In genomic region chr12:93767524-93767863, GRCh38 we compare ENCODE assay signal across 1 cellular context.
A peak's percentile ranks its signal among the peaks of the same experiment; 100 is the strongest.
TF ChIP-seq lines count a peak whose summit lies in the region.

No MANE protein-coding gene starts in this region.

TF ChIP-seq in K562, 482 proteins besides CTCF, POLR2A, EP300 and RAD21 (continued from another document and continues in another):
- TF ChIP-seq ARID3B (CRISPR knock-in tag; IDR thresholded peaks at IDR 0.05; ENCODE audit: borderline replicate concordance) (no peak), ZNF384 (IDR thresholded peaks at IDR 0.05; ENCODE audit: low read depth, low read length) (no peak), SMARCC2 (IDR thresholded peaks at IDR 0.05; ENCODE audit: low read depth) (no peak), ZNF699 (CRISPR knock-in tag; IDR thresholded peaks at IDR 0.05; ENCODE audit: insufficient replicate concordance) (no peak), ZKSCAN8 (CRISPR knock-in tag; IDR thresholded peaks at IDR 0.05) (peak; percentile 29; the same call in 1 of the 2 replicates), HDAC6 (IDR thresholded peaks at IDR 0.05; ENCODE audit: low read depth, low read length) (no peak), ZNF232 (CRISPR knock-in tag; IDR thresholded peaks at IDR 0.05) (no peak), NR2F6 (CRISPR knock-in tag; IDR thresholded peaks at IDR 0.05) (no peak), NFXL1 (CRISPR knock-in tag; IDR thresholded peaks at IDR 0.05) (no peak), SRSF9 (IDR thresholded peaks at IDR 0.05; ENCODE audit: borderline replicate concordance, low read depth, low read length) (no peak), RNF219 (CRISPR knock-in tag; IDR thresholded peaks at IDR 0.05) (no peak), TRIM28 (IDR thresholded peaks at IDR 0.05) (no peak), PURB (CRISPR knock-in tag; IDR thresholded peaks at IDR 0.05; ENCODE audit: low read depth) (no peak), POLR2G (IDR thresholded peaks at IDR 0.05; ENCODE audit: low read depth, low read length) (no peak), MLLT1 (IDR thresholded peaks at IDR 0.05) (no peak), REST (CRISPR knock-in tag; IDR thresholded peaks at IDR 0.05; ENCODE audit: low read depth) (no peak), RFX5 (IDR thresholded peaks at IDR 0.05; ENCODE audit: low read depth, low read length) (no peak), TCFL5 (CRISPR knock-in tag; conservative IDR thresholded peaks at IDR 0.05) (no peak), HDGF (IDR thresholded peaks at IDR 0.05) (no peak), NFE2 (IDR thresholded peaks at IDR 0.05; ENCODE audit: low read depth) (no peak), ZNF79 (CRISPR knock-in tag; IDR thresholded peaks at IDR 0.05; ENCODE audit: low read depth) (no peak), ZNF124 (CRISPR knock-in tag; IDR thresholded peaks at IDR 0.05) (no peak), ZNF24 (IDR thresholded peaks at IDR 0.05) (no peak), C11orf30 (IDR thresholded peaks at IDR 0.05; ENCODE audit: low read depth) (peak; percentile 65; the same call in 1 of the 2 replicates), TCF3 (CRISPR knock-in tag; IDR thresholded peaks at IDR 0.05) (0 out of 2 replicates have a peak, but pooled peaks have one; percentile 0), RBM14 (IDR thresholded peaks at IDR 0.05; ENCODE audit: borderline replicate concordance, insufficient read depth, low read depth, low read length) (no peak), COPS2 (conservative IDR thresholded peaks at IDR 0.05) (no peak), BRF1 (IDR thresholded peaks at IDR 0.05; ENCODE audit: borderline replicate concordance, extremely low read depth, insufficient read length) (no peak), ZNF589 (CRISPR knock-in tag; IDR thresholded peaks at IDR 0.05; ENCODE audit: low read depth) (no peak), ZNF398 (CRISPR knock-in tag; IDR thresholded peaks at IDR 0.05) (no peak), ZNF444 (CRISPR knock-in tag; IDR thresholded peaks at IDR 0.05) (no peak), MECOM (CRISPR knock-in tag; IDR thresholded peaks at IDR 0.05) (no peak), PTTG1 (tag; IDR thresholded peaks at IDR 0.05; ENCODE audit: low read depth) (no peak), THAP12 (CRISPR knock-in tag; IDR thresholded peaks at IDR 0.05) (no peak), LARP7 (IDR thresholded peaks at IDR 0.05) (no peak), ETV1 (tag; conservative IDR thresholded peaks at IDR 0.05; ENCODE audit: low read depth) (no peak), ZNF133 (CRISPR knock-in tag; IDR thresholded peaks at IDR 0.05) (no peak), GTF2F1 (IDR thresholded peaks at IDR 0.05; ENCODE audit: low read depth, low read length) (no peak), RBM22 (IDR thresholded peaks at IDR 0.05; ENCODE audit: low read depth, low read length, poor library complexity, severe bottlenecking) (no peak), HMG20B (CRISPR knock-in tag; IDR thresholded peaks at IDR 0.05) (no peak), PYGO2 (tag; IDR thresholded peaks at IDR 0.05) (no peak), MAFG (tag; conservative IDR thresholded peaks at IDR 0.05) (peak; percentile 52; the same call in 1 of the 2 replicates), FOXM1 (IDR thresholded peaks at IDR 0.05; ENCODE audit: low read depth) (no peak), FOXM1 (CRISPR knock-in tag; IDR thresholded peaks at IDR 0.05; ENCODE audit: low read depth) (no peak), CREB1 (IDR thresholded peaks at IDR 0.05) (no peak), CREB1 (CRISPR knock-in tag; IDR thresholded peaks at IDR 0.05) (no peak), ZNF507 (tag; conservative IDR thresholded peaks at IDR 0.05) (no peak), ARNT (IDR thresholded peaks at IDR 0.05) (peak in 1 of 2 experiments; percentile 14; a peak in 1 of 4 replicates), ZNF184 (CRISPR knock-in tag; IDR thresholded peaks at IDR 0.05) (no peak), EP400 (IDR thresholded peaks at IDR 0.05) (no peak), RBM25 (IDR thresholded peaks at IDR 0.05; ENCODE audit: low read depth, low read length, severe bottlenecking) (peak; percentile 90), SMARCE1 (IDR thresholded peaks at IDR 0.05) (no peak), IRF1 (CRISPR knock-in tag; IDR thresholded peaks at IDR 0.05; ENCODE audit: borderline replicate concordance) (no peak), FOXA3 (CRISPR knock-in tag; conservative IDR thresholded peaks at IDR 0.05 in 1 of 2, IDR thresholded peaks at IDR 0.05 in 1 of 2) (0 out of 4 replicates have a peak, but pooled peaks of 1 of the 2 experiments have one; percentile 4), MXD1 (CRISPR knock-in tag; IDR thresholded peaks at IDR 0.05; ENCODE audit: borderline replicate concordance, poor library complexity, severe bottlenecking) (no peak), EHMT2 (IDR thresholded peaks at IDR 0.05) (no peak), ZBTB2 (IDR thresholded peaks at IDR 0.05) (no peak)
